Comparison of ENCODE assay signal across 8 cellular contexts in genomic region chr13:51591938-51592337, GRCh38. TPM values are rescaled to one million over a fixed set of nuclear protein-coding genes. Genes with fewer than 3 reads are reported as not detected.
DNase-seq lines count a peak whose midpoint lies in the region; TF ChIP-seq lines count a peak whose summit lies in the region.
"Not testable (repeated sequence)": the region's sequence is repeated elsewhere in the genome, so short reads cannot be mapped to it uniquely, and the experiment has no call there.

No MANE protein-coding gene starts in this region.

- TF ChIP-seq CTCF in C4-2B (conservative IDR thresholded peaks at IDR 0.05); Loucy (conservative IDR thresholded peaks at IDR 0.05; ENCODE audit: low read length); adrenal gland (IDR thresholded peaks at IDR 0.05); mammary epithelial cell (conservative IDR thresholded peaks at IDR 0.05 in 1 of 2, IDR thresholded peaks at IDR 0.05 in 1 of 2; ENCODE audit: extremely low read depth in 1 of 2, insufficient read depth in 1 of 2, low read depth in 1 of 2, low read length in 2 of 2); hepatocyte (IDR thresholded peaks at IDR 0.05; ENCODE audit: poor library complexity); sigmoid colon (IDR thresholded peaks at IDR 0.05); thyroid gland (IDR thresholded peaks at IDR 0.05): not testable (repeated sequence)

- intact Hi-C loops in adrenal gland (cut with DNase I): loop anchor here in 1 of 2 donors (10.0 kb wide), 1 partner anchor 143 kb away; no protein-coding TSS in a partner anchor
- intact Hi-C loops in mammary epithelial cell (cut with micrococcal nuclease): loop anchor here (1.0 kb wide), 1 partner anchor 205 kb away; no protein-coding TSS in a partner anchor
- intact Hi-C loops in sigmoid colon (cut with DNase I); thyroid gland (cut with DNase I): not testable (repeated sequence)

- DNase-seq in adrenal gland; mammary epithelial cell; hepatocyte (ENCODE audit: low spot score); sigmoid colon; thyroid gland: not testable (repeated sequence)

- dilution Hi-C loops in mammary epithelial cell (cut with HindIII; ENCODE audit: low sequenced_read_pairs): not testable (repeated sequence)

- not testable (repeated sequence) for H3K9me3 ChIP-seq in Loucy (ENCODE audit: insufficient read depth, low read depth, low read length); adrenal gland (replicated peaks in 1 of 3); mammary epithelial cell (replicated peaks; ENCODE audit: insufficient read depth, low read length); hepatocyte (ENCODE audit: low read depth); muscle layer of duodenum (ENCODE audit: control insufficient read depth in 1 of 2, low read length in 2 of 2); sigmoid colon; thyroid gland

- H3K9me2 ChIP-seq in Loucy (replicated peaks; ENCODE audit: low read depth, low read length); hepatocyte (replicated peaks; ENCODE audit: insufficient read depth): not testable (repeated sequence)

- H3K27ac ChIP-seq in C4-2B (peak overlapping the region; percentile 37), adrenal gland (peak overlapping the region; percentile 37 to 86 (median 76)), mammary epithelial cell (ENCODE audit: insufficient read depth, low read depth, low read length) (peak overlapping the region; percentile 27), hepatocyte (peak overlapping the region; percentile 55), muscle layer of duodenum (ENCODE audit: low read length) (peak overlapping the region; percentile 19), sigmoid colon (peak overlapping the region; percentile 21 to 58 (median 40)), thyroid gland (peak overlapping the region in 2 of 3 donors; percentile 75 to 76)

- not testable (repeated sequence) for H3K27me3 ChIP-seq in Loucy (ENCODE audit: insufficient read depth, low read length, poor library complexity, severe bottlenecking); adrenal gland; mammary epithelial cell (ENCODE audit: insufficient read depth, low read length); hepatocyte; muscle layer of duodenum (ENCODE audit: low read depth, low read length); sigmoid colon; thyroid gland

- H3K4me1 ChIP-seq in Loucy (ENCODE audit: insufficient read depth, low read length, poor library complexity, severe bottlenecking): peaks cover 59% of the 10 kb centered on the region
- peaks cover 43 to 94% of the 10 kb centered on the region in 2 donors for H3K4me1 ChIP-seq in adrenal gland (replicated peaks in 1 of 2)
- H3K4me1 ChIP-seq in mammary epithelial cell (ENCODE audit: insufficient read depth, low read length): peaks cover 36% of the 10 kb centered on the region
- not testable (repeated sequence) for H3K4me1 ChIP-seq in hepatocyte (ENCODE audit: insufficient read depth)
- peaks cover 0 to 27% of the 10 kb centered on the region in 2 donors for H3K4me1 ChIP-seq in muscle layer of duodenum (ENCODE audit: control insufficient read depth in 1 of 2, insufficient read depth in 2 of 2, low read length in 2 of 2)
- peaks cover 0 to 21% (median 19%) of the 10 kb centered on the region in 4 donors for H3K4me1 ChIP-seq in sigmoid colon
- H3K4me1 ChIP-seq in thyroid gland: peaks cover 17 to 35% of the 10 kb centered on the region in 2 donors

- CTCF ChIA-PET in mammary epithelial cell (lab: Charles Lee; ENCODE audit: low non-redundant PET): not testable (repeated sequence)

- WGBS in adrenal gland, 4 donors: 66 to 92% (median 77%) methylated on average over 1 of the region's 1 CpG
- 75% methylated on average over 1 of the region's 1 CpG for WGBS in mammary epithelial cell (ENCODE audit: low coverage, missing lambda C conversion rate)
- 88% methylated on average over 1 of the region's 1 CpG for WGBS in hepatocyte (ENCODE audit: low lambda C conversion rate, missing lambda C conversion rate)
- WGBS in sigmoid colon, 2 donors: 90 to 95% methylated on average over 1 of the region's 1 CpG
- WGBS in thyroid gland, 2 donors: 93 to 97% methylated on average over 1 of the region's 1 CpG

- not testable (repeated sequence) for H2AFZ ChIP-seq in Loucy (ENCODE audit: low read length); mammary epithelial cell (ENCODE audit: low read depth, low read length); hepatocyte

- not testable (repeated sequence) for H3K36me3 ChIP-seq in Loucy (ENCODE audit: insufficient read depth, low read length); adrenal gland (replicated peaks in 1 of 2); mammary epithelial cell (ENCODE audit: insufficient read depth, low read length); hepatocyte (replicated peaks; ENCODE audit: insufficient read depth, low read depth); muscle layer of duodenum (ENCODE audit: control insufficient read depth in 1 of 2, insufficient read depth in 2 of 2, low read length in 2 of 2); sigmoid colon; thyroid gland

- not testable (repeated sequence) for TF ChIP-seq EP300 in sigmoid colon (IDR thresholded peaks at IDR 0.05)

- peaks cover 91% of the 10 kb centered on the region for H3K79me2 ChIP-seq in Loucy (ENCODE audit: insufficient read depth, low read length)
- H3K79me2 ChIP-seq in mammary epithelial cell (ENCODE audit: insufficient read depth, low read length): peaks cover 99% of the 10 kb centered on the region
- peaks cover 76% of the 10 kb centered on the region for H3K79me2 ChIP-seq in hepatocyte

- TF ChIP-seq POLR2A in adrenal gland (IDR thresholded peaks at IDR 0.05); sigmoid colon (IDR thresholded peaks at IDR 0.05); thyroid gland (IDR thresholded peaks at IDR 0.05): not testable (repeated sequence)

- not testable (repeated sequence) for BruUV-seq in mammary epithelial cell (replicated peaks; lab: Mats Ljungman, UMichigan)

- H4K20me1 ChIP-seq in Loucy (ENCODE audit: insufficient read depth, low read length, poor library complexity, severe bottlenecking): peaks cover 15% of the 10 kb centered on the region
- H4K20me1 ChIP-seq in mammary epithelial cell (ENCODE audit: insufficient read depth, low read length); hepatocyte (ENCODE audit: insufficient read depth, poor library complexity, severe bottlenecking): not testable (repeated sequence)

- H3K4me3 ChIP-seq in Loucy (ENCODE audit: low read length, poor library complexity, severe bottlenecking): peak overlapping the region; percentile 26
- peak overlapping the region in 1 of 4 donors; percentile 1 for H3K4me3 ChIP-seq in adrenal gland
- not testable (repeated sequence) for H3K4me3 ChIP-seq in mammary epithelial cell (replicated peaks in 1 of 3; ENCODE audit: insufficient read depth in 1 of 3, low read depth in 2 of 3, low read length in 3 of 3); hepatocyte; muscle layer of duodenum (ENCODE audit: low read depth in 1 of 2, low read length in 2 of 2); sigmoid colon; thyroid gland (replicated peaks in 1 of 3)

- peak overlapping the region; percentile 25 for H3K9ac ChIP-seq in Loucy (ENCODE audit: low read depth, low read length, poor library complexity, severe bottlenecking)
- not testable (repeated sequence) for H3K9ac ChIP-seq in mammary epithelial cell (ENCODE audit: insufficient read depth, low read length)

- in situ Hi-C loops in mammary epithelial cell (cut with MboI; ENCODE audit: low sequenced_read_pairs in 2 of 2): not testable (repeated sequence)

- not testable (repeated sequence) for H3F3A ChIP-seq in Loucy (ENCODE audit: low read depth)

- H3K4me2 ChIP-seq in Loucy (ENCODE audit: low read depth, low read length, poor library complexity, severe bottlenecking) (peak overlapping the region; percentile 80), mammary epithelial cell (ENCODE audit: insufficient read depth, low read depth, low read length) (peak overlapping the region; percentile 58), hepatocyte (peak overlapping the region; percentile 29)

RNA-seq across cellular contexts. Expression of gene WDFY2, which starts 7.7 kb away (rescaled TPM):
- total RNA-seq in adrenal gland: 10 to 100 TPM; 14.9 to 38.6 (median 29.0) TPM
- polyA plus RNA-seq in adrenal gland: 10 to 100 TPM; 13.2 to 22.2 (median 16.6) TPM
- 10 to 100 TPM; 20.7 to 32.9 TPM for total RNA-seq in mammary epithelial cell
- polyA plus RNA-seq in mammary epithelial cell: 7.4 TPM
- polyA minus RNA-seq in mammary epithelial cell: 35.2 TPM
- total RNA-seq in hepatocyte: 8.8 and 9.1 TPM in 2 replicates
- 9.0 and 17.9 TPM in 2 replicates for polyA plus RNA-seq in hepatocyte
- total RNA-seq in sigmoid colon: 10 to 100 TPM in 2 of 4 donors, 1 to 10 TPM in 2; 7.3 to 18.3 (median 9.9) TPM
- polyA plus RNA-seq in sigmoid colon: 1 to 10 TPM in 1 of 3 donors, under 1 TPM in 2; 0.60 to 2.7 (median 0.92) TPM
- total RNA-seq in thyroid gland: 10 to 100 TPM; 15.8 to 23.9 (median 20.9) TPM

Comparison
In these comparisons a context has a peak if more than half of its experiments do, and no peak if none do; other contexts are left out.
1. H3K27ac ChIP-seq: peak in every context shown above with its lines; median percentile 76 in adrenal gland; 76 in thyroid gland; 55 in hepatocyte; 40 in sigmoid colon; 37 in C4-2B; 27 in mammary epithelial cell; 19 in muscle layer of duodenum.
2. H3K4me2 ChIP-seq: peak in every context shown above with its lines; median percentile 80 in Loucy; 58 in mammary epithelial cell; 29 in hepatocyte.